ENCODE assay signal across 1 cellular context in the genomic region with DNA sequence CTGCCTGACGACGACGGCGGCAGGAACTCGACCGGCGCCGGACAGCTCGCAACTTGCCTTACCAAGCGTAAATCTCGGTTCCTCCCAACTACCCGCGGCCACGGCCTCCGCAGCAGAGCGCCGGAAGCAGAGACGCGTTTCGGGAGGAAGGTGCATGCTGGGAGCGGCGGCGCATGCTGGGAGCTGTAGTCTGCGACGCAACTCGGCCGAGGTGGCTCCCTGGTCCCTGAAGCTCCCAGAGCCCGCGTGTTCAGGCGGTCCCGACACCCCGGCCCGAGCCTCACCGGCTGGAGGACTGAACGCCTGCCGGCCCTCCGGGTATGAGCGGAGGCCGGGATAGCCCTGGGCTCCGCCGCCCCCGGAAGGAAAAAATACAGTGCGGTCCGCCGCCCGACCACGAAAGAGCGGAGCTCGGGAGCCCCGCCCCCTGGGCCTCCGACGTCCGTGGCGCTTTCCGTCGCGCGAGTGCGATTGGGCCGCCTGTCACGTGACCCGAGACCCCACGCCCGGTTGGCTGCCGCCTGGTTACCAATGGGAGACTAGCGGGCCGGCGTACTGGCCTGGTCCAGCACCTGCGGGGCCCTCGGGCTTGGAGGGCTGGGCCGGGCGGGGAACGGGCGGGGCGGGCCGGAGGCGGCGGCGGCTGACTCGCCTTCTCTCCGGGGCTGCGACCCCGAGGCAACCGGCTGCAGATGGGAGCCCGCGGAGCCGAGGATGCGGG.
A peak's percentile ranks its signal among the peaks of the same experiment; 100 is the strongest.
TF ChIP-seq lines count a peak whose summit lies in the region.

A gene with protein sequence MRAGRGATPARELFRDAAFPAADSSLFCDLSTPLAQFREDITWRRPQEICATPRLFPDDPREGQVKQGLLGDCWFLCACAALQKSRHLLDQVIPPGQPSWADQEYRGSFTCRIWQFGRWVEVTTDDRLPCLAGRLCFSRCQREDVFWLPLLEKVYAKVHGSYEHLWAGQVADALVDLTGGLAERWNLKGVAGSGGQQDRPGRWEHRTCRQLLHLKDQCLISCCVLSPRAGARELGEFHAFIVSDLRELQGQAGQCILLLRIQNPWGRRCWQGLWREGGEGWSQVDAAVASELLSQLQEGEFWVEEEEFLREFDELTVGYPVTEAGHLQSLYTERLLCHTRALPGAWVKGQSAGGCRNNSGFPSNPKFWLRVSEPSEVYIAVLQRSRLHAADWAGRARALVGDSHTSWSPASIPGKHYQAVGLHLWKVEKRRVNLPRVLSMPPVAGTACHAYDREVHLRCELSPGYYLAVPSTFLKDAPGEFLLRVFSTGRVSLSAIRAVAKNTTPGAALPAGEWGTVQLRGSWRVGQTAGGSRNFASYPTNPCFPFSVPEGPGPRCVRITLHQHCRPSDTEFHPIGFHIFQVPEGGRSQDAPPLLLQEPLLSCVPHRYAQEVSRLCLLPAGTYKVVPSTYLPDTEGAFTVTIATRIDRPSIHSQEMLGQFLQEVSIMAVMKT (plus strand): TSS at position 537 of the 721 bp plus-strand sequence. CDS start 178 bp downstream, at position 715.

TF ChIP-seq in HepG2, 621 proteins besides CTCF, POLR2A, EP300 and RAD21 (continued from another document and continues in another):
- TF ChIP-seq MIXL1 (CRISPR knock-in tag; IDR thresholded peaks at IDR 0.05), result peak; percentile 41; the same call in 1 of the 2 replicates
- TF ChIP-seq, protein P1, sequence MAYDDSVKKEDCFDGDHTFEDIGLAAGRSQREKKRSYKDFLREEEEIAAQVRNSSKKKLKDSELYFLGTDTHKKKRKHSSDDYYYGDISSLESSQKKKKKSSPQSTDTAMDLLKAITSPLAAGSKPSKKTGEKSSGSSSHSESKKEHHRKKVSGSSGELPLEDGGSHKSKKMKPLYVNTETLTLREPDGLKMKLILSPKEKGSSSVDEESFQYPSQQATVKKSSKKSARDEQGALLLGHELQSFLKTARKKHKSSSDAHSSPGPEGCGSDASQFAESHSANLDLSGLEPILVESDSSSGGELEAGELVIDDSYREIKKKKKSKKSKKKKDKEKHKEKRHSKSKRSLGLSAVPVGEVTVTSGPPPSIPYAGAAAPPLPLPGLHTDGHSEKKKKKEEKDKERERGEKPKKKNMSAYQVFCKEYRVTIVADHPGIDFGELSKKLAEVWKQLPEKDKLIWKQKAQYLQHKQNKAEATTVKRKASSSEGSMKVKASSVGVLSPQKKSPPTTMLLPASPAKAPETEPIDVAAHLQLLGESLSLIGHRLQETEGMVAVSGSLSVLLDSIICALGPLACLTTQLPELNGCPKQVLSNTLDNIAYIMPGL (CRISPR knock-in tag; IDR thresholded peaks at IDR 0.05; ENCODE audit: borderline replicate concordance in 1 of 2, low read depth in 1 of 2), result peak; percentile 84 to 91
- TF ChIP-seq, protein P2, sequence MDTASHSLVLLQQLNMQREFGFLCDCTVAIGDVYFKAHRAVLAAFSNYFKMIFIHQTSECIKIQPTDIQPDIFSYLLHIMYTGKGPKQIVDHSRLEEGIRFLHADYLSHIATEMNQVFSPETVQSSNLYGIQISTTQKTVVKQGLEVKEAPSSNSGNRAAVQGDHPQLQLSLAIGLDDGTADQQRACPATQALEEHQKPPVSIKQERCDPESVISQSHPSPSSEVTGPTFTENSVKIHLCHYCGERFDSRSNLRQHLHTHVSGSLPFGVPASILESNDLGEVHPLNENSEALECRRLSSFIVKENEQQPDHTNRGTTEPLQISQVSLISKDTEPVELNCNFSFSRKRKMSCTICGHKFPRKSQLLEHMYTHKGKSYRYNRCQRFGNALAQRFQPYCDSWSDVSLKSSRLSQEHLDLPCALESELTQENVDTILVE (CRISPR knock-in tag; IDR thresholded peaks at IDR 0.05), result peak; percentile 75
- TF ChIP-seq ZNF3 (CRISPR knock-in tag; IDR thresholded peaks at IDR 0.05), result no peak
- TF ChIP-seq ZBTB7B (CRISPR knock-in tag; IDR thresholded peaks at IDR 0.05), result peak; percentile 17; the same call in 1 of the 2 replicates
- no peak; the same call in 1 of the 2 replicates for TF ChIP-seq ZBTB38 (CRISPR knock-in tag; IDR thresholded peaks at IDR 0.05)
- TF ChIP-seq KLF16 (CRISPR knock-in tag; IDR thresholded peaks at IDR 0.05), result peak; percentile 20 to 92; a peak in 3 of 4 replicates
- TF ChIP-seq FOXA3 (CRISPR knock-in tag; IDR thresholded peaks at IDR 0.05), result no peak; the same call in 1 of the 2 replicates
- TF ChIP-seq ZNF678 (CRISPR knock-in tag; IDR thresholded peaks at IDR 0.05), result 0 out of 2 replicates have a peak, but pooled peaks have one; percentile 30
- no peak for TF ChIP-seq ZFP37 (CRISPR knock-in tag; IDR thresholded peaks at IDR 0.05; ENCODE audit: borderline replicate concordance)
- peak in 1 of 2 experiments; percentile 8; a peak in 1 of 4 replicates for TF ChIP-seq NR2F1 (CRISPR knock-in tag; IDR thresholded peaks at IDR 0.05)
- TF ChIP-seq ZNF644 (CRISPR knock-in tag; IDR thresholded peaks at IDR 0.05; ENCODE audit: low read depth), result no peak
- peak; percentile 43; the same call in 1 of the 2 replicates for TF ChIP-seq TBX2 (CRISPR knock-in tag; IDR thresholded peaks at IDR 0.05; ENCODE audit: borderline replicate concordance)
- TF ChIP-seq SATB2 (CRISPR knock-in tag; IDR thresholded peaks at IDR 0.05), result no peak
- TF ChIP-seq ZNF383 (CRISPR knock-in tag; IDR thresholded peaks at IDR 0.05; ENCODE audit: borderline replicate concordance), result no peak
- TF ChIP-seq, protein P3, sequence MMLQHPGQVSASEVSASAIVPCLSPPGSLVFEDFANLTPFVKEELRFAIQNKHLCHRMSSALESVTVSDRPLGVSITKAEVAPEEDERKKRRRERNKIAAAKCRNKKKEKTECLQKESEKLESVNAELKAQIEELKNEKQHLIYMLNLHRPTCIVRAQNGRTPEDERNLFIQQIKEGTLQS (CRISPR knock-in tag; IDR thresholded peaks at IDR 0.05), result peak; percentile 62; the same call in 1 of the 2 replicates
- TF ChIP-seq KDM3A (CRISPR knock-in tag; IDR thresholded peaks at IDR 0.05; ENCODE audit: low read depth), result peak; percentile 74; the same call in 1 of the 2 replicates
- no peak for TF ChIP-seq CHD4 (IDR thresholded peaks at IDR 0.05; ENCODE audit: borderline replicate concordance, low read length)
- TF ChIP-seq, protein P4, sequence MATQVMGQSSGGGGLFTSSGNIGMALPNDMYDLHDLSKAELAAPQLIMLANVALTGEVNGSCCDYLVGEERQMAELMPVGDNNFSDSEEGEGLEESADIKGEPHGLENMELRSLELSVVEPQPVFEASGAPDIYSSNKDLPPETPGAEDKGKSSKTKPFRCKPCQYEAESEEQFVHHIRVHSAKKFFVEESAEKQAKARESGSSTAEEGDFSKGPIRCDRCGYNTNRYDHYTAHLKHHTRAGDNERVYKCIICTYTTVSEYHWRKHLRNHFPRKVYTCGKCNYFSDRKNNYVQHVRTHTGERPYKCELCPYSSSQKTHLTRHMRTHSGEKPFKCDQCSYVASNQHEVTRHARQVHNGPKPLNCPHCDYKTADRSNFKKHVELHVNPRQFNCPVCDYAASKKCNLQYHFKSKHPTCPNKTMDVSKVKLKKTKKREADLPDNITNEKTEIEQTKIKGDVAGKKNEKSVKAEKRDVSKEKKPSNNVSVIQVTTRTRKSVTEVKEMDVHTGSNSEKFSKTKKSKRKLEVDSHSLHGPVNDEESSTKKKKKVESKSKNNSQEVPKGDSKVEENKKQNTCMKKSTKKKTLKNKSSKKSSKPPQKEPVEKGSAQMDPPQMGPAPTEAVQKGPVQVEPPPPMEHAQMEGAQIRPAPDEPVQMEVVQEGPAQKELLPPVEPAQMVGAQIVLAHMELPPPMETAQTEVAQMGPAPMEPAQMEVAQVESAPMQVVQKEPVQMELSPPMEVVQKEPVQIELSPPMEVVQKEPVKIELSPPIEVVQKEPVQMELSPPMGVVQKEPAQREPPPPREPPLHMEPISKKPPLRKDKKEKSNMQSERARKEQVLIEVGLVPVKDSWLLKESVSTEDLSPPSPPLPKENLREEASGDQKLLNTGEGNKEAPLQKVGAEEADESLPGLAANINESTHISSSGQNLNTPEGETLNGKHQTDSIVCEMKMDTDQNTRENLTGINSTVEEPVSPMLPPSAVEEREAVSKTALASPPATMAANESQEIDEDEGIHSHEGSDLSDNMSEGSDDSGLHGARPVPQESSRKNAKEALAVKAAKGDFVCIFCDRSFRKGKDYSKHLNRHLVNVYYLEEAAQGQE (IDR thresholded peaks at IDR 0.05; ENCODE audit: borderline replicate concordance in 1 of 2, low read depth in 1 of 2, low read length in 2 of 2), result peak in 1 of 2 experiments; percentile 15; a peak in 1 of 4 replicates
- TF ChIP-seq ZNF660 (CRISPR knock-in tag; IDR thresholded peaks at IDR 0.05; ENCODE audit: borderline replicate concordance, low read depth), result no peak
- no peak for TF ChIP-seq MAF1 (CRISPR knock-in tag; IDR thresholded peaks at IDR 0.05; ENCODE audit: borderline replicate concordance)
- 0 out of 2 replicates have a peak, but pooled peaks have one; percentile 48 for TF ChIP-seq ZNF160 (CRISPR knock-in tag; IDR thresholded peaks at IDR 0.05)
- no peak; the same call in 1 of the 2 replicates for TF ChIP-seq GATAD2A (CRISPR knock-in tag; IDR thresholded peaks at IDR 0.05)
- TF ChIP-seq DR1 (CRISPR knock-in tag; IDR thresholded peaks at IDR 0.05), result peak; percentile 48; the same call in 1 of the 2 replicates
- no peak for TF ChIP-seq ZKSCAN5 (CRISPR knock-in tag; IDR thresholded peaks at IDR 0.05)
- peak; percentile 64; the same call in 1 of the 2 replicates for TF ChIP-seq ZNF263 (CRISPR knock-in tag; IDR thresholded peaks at IDR 0.05)
- TF ChIP-seq ZSCAN9 (CRISPR knock-in tag; IDR thresholded peaks at IDR 0.05; ENCODE audit: borderline replicate concordance), result peak; percentile 55
- TF ChIP-seq, protein P5, sequence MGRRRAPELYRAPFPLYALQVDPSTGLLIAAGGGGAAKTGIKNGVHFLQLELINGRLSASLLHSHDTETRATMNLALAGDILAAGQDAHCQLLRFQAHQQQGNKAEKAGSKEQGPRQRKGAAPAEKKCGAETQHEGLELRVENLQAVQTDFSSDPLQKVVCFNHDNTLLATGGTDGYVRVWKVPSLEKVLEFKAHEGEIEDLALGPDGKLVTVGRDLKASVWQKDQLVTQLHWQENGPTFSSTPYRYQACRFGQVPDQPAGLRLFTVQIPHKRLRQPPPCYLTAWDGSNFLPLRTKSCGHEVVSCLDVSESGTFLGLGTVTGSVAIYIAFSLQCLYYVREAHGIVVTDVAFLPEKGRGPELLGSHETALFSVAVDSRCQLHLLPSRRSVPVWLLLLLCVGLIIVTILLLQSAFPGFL (CRISPR knock-in tag; IDR thresholded peaks at IDR 0.05), result no peak
- peak; percentile 92 for TF ChIP-seq ZNF709 (CRISPR knock-in tag; IDR thresholded peaks at IDR 0.05)
- peak; percentile 75 for TF ChIP-seq MED8 (CRISPR knock-in tag; IDR thresholded peaks at IDR 0.05; ENCODE audit: insufficient replicate concordance)
- no peak for TF ChIP-seq NFRKB (IDR thresholded peaks at IDR 0.05)
- peak; percentile 24; the same call in 1 of the 2 replicates for TF ChIP-seq ZNF274 (CRISPR knock-in tag; IDR thresholded peaks at IDR 0.05)
- TF ChIP-seq PRMT3 (CRISPR knock-in tag; IDR thresholded peaks at IDR 0.05; ENCODE audit: borderline replicate concordance, low read depth), result no peak
- no peak; the same call in 1 of the 2 replicates for TF ChIP-seq KLF6 (CRISPR knock-in tag; IDR thresholded peaks at IDR 0.05)
- no peak for TF ChIP-seq ZNF652 (CRISPR knock-in tag; IDR thresholded peaks at IDR 0.05; ENCODE audit: borderline replicate concordance, low read depth)
- TF ChIP-seq, protein P6, sequence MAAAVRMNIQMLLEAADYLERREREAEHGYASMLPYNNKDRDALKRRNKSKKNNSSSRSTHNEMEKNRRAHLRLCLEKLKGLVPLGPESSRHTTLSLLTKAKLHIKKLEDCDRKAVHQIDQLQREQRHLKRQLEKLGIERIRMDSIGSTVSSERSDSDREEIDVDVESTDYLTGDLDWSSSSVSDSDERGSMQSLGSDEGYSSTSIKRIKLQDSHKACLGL (CRISPR knock-in tag; IDR thresholded peaks at IDR 0.05), result peak; percentile 81
- no peak for TF ChIP-seq ZNF549 (CRISPR knock-in tag; IDR thresholded peaks at IDR 0.05)
- 0 out of 2 replicates have a peak, but pooled peaks have one; percentile 18 for TF ChIP-seq ZNF30 (CRISPR knock-in tag; IDR thresholded peaks at IDR 0.05)
- TF ChIP-seq NR2C2 (CRISPR knock-in tag; IDR thresholded peaks at IDR 0.05; ENCODE audit: borderline replicate concordance), result peak; percentile 97
- peak; percentile 91 for TF ChIP-seq ZNF446 (CRISPR knock-in tag; IDR thresholded peaks at IDR 0.05)
- no peak for TF ChIP-seq SIX1 (CRISPR knock-in tag; IDR thresholded peaks at IDR 0.05; ENCODE audit: borderline replicate concordance)
